In genomic region chr7:1916621-1916970, GRCh38 we compare ENCODE assay signal across 2 cellular contexts.
TF ChIP-seq lines count a peak whose summit lies in the region.

No MANE protein-coding gene starts in this region.

TF ChIP-seq in GM23338, 12 proteins besides CTCF, POLR2A, EP300 and RAD21:
- TF ChIP-seq ZNF114 (CRISPR knock-in tag; IDR thresholded peaks at IDR 0.05) (no peak), ZNF331 (CRISPR knock-in tag; IDR thresholded peaks at IDR 0.05; ENCODE audit: low read depth) (no peak), JUNB (IDR thresholded peaks at IDR 0.05; ENCODE audit: unreplicated experiment) (no peak), EZH2phosphoT487 (IDR thresholded peaks at IDR 0.05; ENCODE audit: unreplicated experiment) (no peak), ZNF462 (CRISPR knock-in tag; IDR thresholded peaks at IDR 0.05) (no peak), CREB1 (CRISPR knock-in tag; IDR thresholded peaks at IDR 0.05; ENCODE audit: low read depth) (no peak), STAT1 (IDR thresholded peaks at IDR 0.05; ENCODE audit: unreplicated experiment) (no peak), POLR2AphosphoS5 (IDR thresholded peaks at IDR 0.05; ENCODE audit: low read depth) (no peak)

TF ChIP-seq in H1, 55 proteins besides CTCF, POLR2A, EP300 and RAD21:
- TF ChIP-seq GTF2F1 (IDR thresholded peaks at IDR 0.05; ENCODE audit: borderline replicate concordance, low read depth, low read length) (no peak), HDAC2 (IDR thresholded peaks at IDR 0.05; ENCODE audit: borderline replicate concordance in 1 of 2, low read depth in 2 of 2, low read length in 2 of 2) (no peak), NANOG (IDR thresholded peaks at IDR 0.05; ENCODE audit: insufficient read depth, low read depth, low read length, poor library complexity, severe bottlenecking) (no peak), RXRA (IDR thresholded peaks at IDR 0.05; ENCODE audit: insufficient read depth, low read depth, low read length) (no peak), JUND (IDR thresholded peaks at IDR 0.05; ENCODE audit: low read length) (no peak), KDM5A (IDR thresholded peaks at IDR 0.05; ENCODE audit: low read length) (no peak), RFX5 (IDR thresholded peaks at IDR 0.05; ENCODE audit: borderline replicate concordance, low read depth, low read length) (no peak), SIN3A (conservative IDR thresholded peaks at IDR 0.05 in 1 of 2, IDR thresholded peaks at IDR 0.05 in 1 of 2; ENCODE audit: low read depth in 1 of 2, low read length in 2 of 2) (no peak), EZH2 (IDR thresholded peaks at IDR 0.05; ENCODE audit: low read depth, low read length, severe bottlenecking) (no peak), BACH1 (IDR thresholded peaks at IDR 0.05; ENCODE audit: low read length) (no peak), FOSL1 (IDR thresholded peaks at IDR 0.05; ENCODE audit: insufficient read depth, low read depth, low read length) (no peak), JUN (IDR thresholded peaks at IDR 0.05; ENCODE audit: low read depth, low read length) (no peak), CBX8 (IDR thresholded peaks at IDR 0.05; ENCODE audit: borderline replicate concordance, low read depth, low read length) (no peak), SP2 (IDR thresholded peaks at IDR 0.05; ENCODE audit: low read length) (no peak)
- TF ChIP-seq, protein P1, sequence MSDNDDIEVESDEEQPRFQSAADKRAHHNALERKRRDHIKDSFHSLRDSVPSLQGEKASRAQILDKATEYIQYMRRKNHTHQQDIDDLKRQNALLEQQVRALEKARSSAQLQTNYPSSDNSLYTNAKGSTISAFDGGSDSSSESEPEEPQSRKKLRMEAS (IDR thresholded peaks at IDR 0.05) = no peak
